16 cellular contexts compared by ENCODE assay signal in the genomic region with DNA sequence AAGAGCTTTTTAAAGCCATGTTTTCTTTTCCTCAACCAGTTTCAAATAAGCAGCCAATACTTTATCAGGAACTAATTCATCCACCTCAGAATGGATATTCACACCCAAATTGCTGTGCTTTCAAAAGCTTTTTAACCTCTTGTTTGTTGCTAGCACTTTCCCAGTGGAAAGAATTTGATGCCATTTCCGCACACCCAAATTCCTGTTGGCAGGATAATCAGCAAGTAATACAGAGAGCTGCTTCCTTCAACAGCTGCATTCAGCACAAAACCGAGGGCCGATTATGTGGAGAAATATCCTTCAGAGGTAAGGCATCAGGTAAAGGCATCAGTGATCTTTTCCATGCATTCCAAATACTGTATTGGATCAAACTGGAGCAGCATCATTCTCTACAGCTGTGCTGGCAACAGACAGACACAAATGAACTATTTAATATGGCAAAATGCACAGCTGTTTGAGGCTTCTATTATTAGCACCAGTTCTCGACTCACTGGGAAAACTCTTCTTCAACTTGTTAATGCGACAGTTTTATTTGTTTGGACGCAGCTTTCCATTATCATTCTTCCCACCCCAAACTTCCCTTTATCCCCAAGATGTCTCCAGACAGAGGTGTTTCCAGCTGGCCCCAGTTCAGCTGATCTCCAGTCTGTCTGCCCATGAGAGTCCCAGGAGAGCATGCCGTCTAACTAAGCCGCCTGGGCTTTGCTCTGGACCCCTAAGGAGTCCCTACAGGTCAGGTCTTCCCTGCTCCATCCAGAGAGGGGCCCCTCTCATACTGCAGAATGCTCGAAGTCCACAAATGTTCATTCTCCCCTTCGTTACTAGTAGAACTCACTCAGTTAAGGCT. TPM values are rescaled to one million over a fixed set of nuclear protein-coding genes. Genes with fewer than 3 reads are reported as not detected.
A peak's percentile ranks its signal among the peaks of the same experiment; 100 is the strongest.
DNase-seq lines count a peak whose midpoint lies in the region; ATAC-seq, FAIRE-seq and TF ChIP-seq lines count a peak whose summit lies in the region.
"Had no signal": no experiment of that assay in that cellular context is flagged by ENCODE, and none has a peak within 500 bp of the region (broad histone marks: within the 10 kb centered on the region; RNA-seq: fewer than 3 reads in every experiment).

No MANE protein-coding gene starts in this region.

- H3K27ac ChIP-seq in K562 (ENCODE audit: extremely low read depth, low read depth, low read length) = no peak overlapping the region
- H3K27ac ChIP-seq in mesenchymal stem cell (ENCODE audit: low read length, poor library complexity, severe bottlenecking) = no peak overlapping the region
- peak overlapping the region; percentile 68 for H3K27ac ChIP-seq in subcutaneous abdominal adipose tissue (ENCODE audit: low read depth, low read length)
- H3K27ac ChIP-seq: BLaER1 had no signal

- H3K4me3 ChIP-seq in K562 (no peak overlapping the region), mesenchymal stem cell (ENCODE audit: insufficient read depth in 1 of 2, low read depth in 1 of 2, low read length in 2 of 2) (peak overlapping the region in 1 of 2 experiments; percentile 35), subcutaneous abdominal adipose tissue (ENCODE audit: low read depth in 1 of 5, low read length in 5 of 5) (peak overlapping the region in 1 of 5 donors; percentile 18)
- H3K4me3 ChIP-seq: BLaER1 had no signal

- H3K36me3 ChIP-seq in K562 (ENCODE audit: control insufficient read depth, insufficient read depth, low read length) = peaks cover 4% of the 10 kb centered on the region; the same call in 2 of the 3 replicates
- peaks cover 3 to 8% of the 10 kb centered on the region in 2 experiments for H3K36me3 ChIP-seq in mesenchymal stem cell (ENCODE audit: control insufficient read depth in 1 of 2, insufficient read depth in 2 of 2, low read depth in 1 of 2, low read length in 2 of 2)
- H3K36me3 ChIP-seq in subcutaneous abdominal adipose tissue (ENCODE audit: control insufficient read depth in 5 of 5, insufficient read depth in 5 of 5, low read length in 5 of 5) = peaks cover 0 to under 1% (median 0%) of the 10 kb centered on the region in 5 donors

- BruUV-seq in K562 (replicated peaks; lab: Mats Ljungman, UMichigan) = no TSS peak

- peak; percentile 14; the same call in 1 of the 3 replicates for ATAC-seq in K562
- no peak for ATAC-seq in GM21423 (IDR thresholded peaks at IDR 0.05; ENCODE audit: unreplicated experiment)
- ATAC-seq: activated naive CD8-positive, alpha-beta T cell treated with anti-CD3 and anti-CD28 coated beads, Interleukin-2, amount 50 U/mL, for 24 hours; stimulated activated naive CD8-positive, alpha-beta T cell treated with anti-CD3 and anti-CD28 coated beads, Interleukin-15, amount 100 ng/mL, for 72 hours; WTC11 had no signal

- H3K4ac ChIP-seq in mesenchymal stem cell (ENCODE audit: low read depth in 1 of 2, low read length in 2 of 2) = no peak overlapping the region

- H3K4me1 ChIP-seq in K562 (replicated peaks in 1 of 2; ENCODE audit: control insufficient read depth in 2 of 2, insufficient read depth in 2 of 2, low read length in 2 of 2) (peaks cover 5 to 7% of the 10 kb centered on the region in 2 experiments; a peak in 3 of 5 replicates), mesenchymal stem cell (ENCODE audit: control insufficient read depth, insufficient read depth, low read depth, low read length) (peaks cover 12% of the 10 kb centered on the region), subcutaneous abdominal adipose tissue (ENCODE audit: control insufficient read depth in 5 of 5, insufficient read depth in 5 of 5, low read length in 5 of 5) (peaks cover 23 to 72% (median 61%) of the 10 kb centered on the region in 5 donors)

- no peaks in the 10 kb centered on the region for H4K20me1 ChIP-seq in K562 (replicated peaks; ENCODE audit: control insufficient read depth, insufficient read depth, low read length)
- H4K20me1 ChIP-seq: BLaER1 had no signal

- H3K9me1 ChIP-seq in K562 (ENCODE audit: control insufficient read depth, insufficient read depth, low read length) = no peaks in the 10 kb centered on the region

- CTCF ChIA-PET in K562 (lab: Yijun Ruan, JAX; ENCODE audit: low intra/inter-chr PET ratio) = no interaction called here

- H4K91ac ChIP-seq in mesenchymal stem cell (ENCODE audit: low read length) = no peak overlapping the region

- TF ChIP-seq EP300 in K562 (IDR thresholded peaks at IDR 0.05; ENCODE audit: low read length) = no peak

- intact Hi-C loops in K562 (cut with micrococcal nuclease) = no loop called here

- no peak overlapping the region for H2BK5ac ChIP-seq in mesenchymal stem cell (ENCODE audit: low read depth, low read length, poor library complexity, severe bottlenecking)

- H2BK120ac ChIP-seq in mesenchymal stem cell (ENCODE audit: low read depth, low read length) = no peak overlapping the region

- DNase-seq in LHCN-M2 (ENCODE audit: low read depth) (peak; percentile 46), K562 (ENCODE audit: extremely low read depth in 1 of 4, low spot score in 3 of 4) (no peak), mesenchymal stem cell (no peak), SKM-1 treated with dmso at 0.1 percent for 144 hours (lab: John Stamatoyannopoulos, UW; ENCODE audit: unreplicated experiment) (no peak)
- no peak for DNase-seq in activated CD4-positive, CD25-positive, alpha-beta regulatory T cell (lab: John Stamatoyannopoulos, UW)
- DNase-seq: activated naive CD8-positive, alpha-beta T cell treated with anti-CD3 and anti-CD28 coated beads, Interleukin-2, amount 50 U/mL, for 24 hours; activated T-cell treated with anti-CD3 and anti-CD28 coated beads for 4 hours; cerebellar nuclear complex; DND-41; Kasumi-1; NCI-H187; stimulated activated naive CD8-positive, alpha-beta T cell treated with anti-CD3 and anti-CD28 coated beads, Interleukin-15, amount 100 ng/mL, for 72 hours had no signal

- H3K27me3 ChIP-seq in K562 (ENCODE audit: control insufficient read depth in 2 of 2, insufficient read depth in 2 of 2, low read length in 2 of 2) (no peaks in the 10 kb centered on the region), mesenchymal stem cell (ENCODE audit: control insufficient read depth in 1 of 2, insufficient read depth in 1 of 2, low read length in 2 of 2) (no peaks in the 10 kb centered on the region), subcutaneous abdominal adipose tissue (ENCODE audit: control insufficient read depth in 5 of 5, insufficient read depth in 4 of 5, low read length in 5 of 5) (no peaks in the 10 kb centered on the region)
- H3K27me3 ChIP-seq: BLaER1 had no signal

- FAIRE-seq in K562 (lab: Jason Lieb, UNC) = no peak

- 57% methylated on average over 10 of the region's 10 CpGs for WGBS in K562 (ENCODE audit: insufficient coverage, low coverage, missing lambda C conversion rate)
- WGBS in mesenchymal stem cell = 66% methylated on average over 10 of the region's 10 CpGs

- H3K9ac ChIP-seq in K562 (ENCODE audit: insufficient read depth in 1 of 2, low read depth in 2 of 2, low read length in 2 of 2) (no peak overlapping the region), mesenchymal stem cell (ENCODE audit: low read length) (peak overlapping the region; percentile 37), subcutaneous abdominal adipose tissue (ENCODE audit: low read length in 5 of 5) (peak overlapping the region in 1 of 5 donors; percentile 2)
- H3K9ac ChIP-seq: BLaER1 had no signal

- TF ChIP-seq RAD21 in K562 (CRISPR knock-in tag; conservative IDR thresholded peaks at IDR 0.05 in 1 of 2, IDR thresholded peaks at IDR 0.05 in 1 of 2) = no peak

- no peak overlapping the region for H2BK15ac ChIP-seq in mesenchymal stem cell (ENCODE audit: low read depth, poor library complexity, severe bottlenecking)

- no peak for TF ChIP-seq POLR2A in K562 (conservative IDR thresholded peaks at IDR 0.05)

- peaks cover 3% of the 10 kb centered on the region for H3K79me1 ChIP-seq in mesenchymal stem cell (replicated peaks; ENCODE audit: low read length, poor library complexity, severe bottlenecking)

- H2AFZ ChIP-seq in K562 (ENCODE audit: low read depth, low read length) (peak overlapping the region; percentile 43), mesenchymal stem cell (ENCODE audit: low read depth, low read length) (no peak overlapping the region)

- H3K4me2 ChIP-seq in K562 (ENCODE audit: insufficient read depth, low read length) = no peak overlapping the region
- H3K4me2 ChIP-seq in mesenchymal stem cell (ENCODE audit: low read length, poor library complexity, severe bottlenecking) = no peak overlapping the region
- H3K4me2 ChIP-seq: BLaER1 had no signal

- peaks cover 2% of the 10 kb centered on the region; the same call in 2 of the 3 replicates for H3K79me2 ChIP-seq in K562 (ENCODE audit: control insufficient read depth, insufficient read depth, low read length)

- H3K18ac ChIP-seq in mesenchymal stem cell (ENCODE audit: low read depth in 1 of 2, low read length in 2 of 2) = no peak overlapping the region

- H4K8ac ChIP-seq in mesenchymal stem cell (ENCODE audit: low read length) = no peak overlapping the region

- no peak overlapping the region for H3K23ac ChIP-seq in mesenchymal stem cell (ENCODE audit: low read length in 2 of 2)

- peaks cover 4% of the 10 kb centered on the region for H3K9me3 ChIP-seq in K562 (replicated peaks; ENCODE audit: control insufficient read depth, insufficient read depth, low read depth, low read length)
- peaks cover 6% of the 10 kb centered on the region for H3K9me3 ChIP-seq in mesenchymal stem cell (ENCODE audit: control insufficient read depth, low read length)
- H3K9me3 ChIP-seq in subcutaneous abdominal adipose tissue (ENCODE audit: control insufficient read depth in 5 of 5, low read length in 5 of 5) = peaks cover 0 to 4% (median 0%) of the 10 kb centered on the region in 5 donors

- H3K14ac ChIP-seq in mesenchymal stem cell (ENCODE audit: low read length in 2 of 2) = no peak overlapping the region

- POLR2A ChIA-PET in K562 (lab: Yijun Ruan, JAX) = interaction anchor here (0.6 to 1.0 kb wide), 8 partner anchors 13 to 1470 kb away, joined by 3 read pairs; no protein-coding TSS in a partner anchor

- peak overlapping the region; percentile 62 for H2AK5ac ChIP-seq in mesenchymal stem cell (ENCODE audit: low read length, severe bottlenecking)

- TF ChIP-seq CTCF in K562 (IDR thresholded peaks at IDR 0.05 in 2 of 3, conservative IDR thresholded peaks at IDR 0.05 in 1 of 3; ENCODE audit: insufficient read depth in 2 of 3, low read depth in 1 of 3, low read length in 3 of 3) = no peak

- H2BK12ac ChIP-seq in mesenchymal stem cell (ENCODE audit: low read length in 2 of 2) = peak overlapping the region in 1 of 2 experiments; percentile 47

- in situ Hi-C loops in K562 (cut with MboI) = no loop called here

RNA-seq across cellular contexts. Expression of a gene that starts 22.2 kb away (rescaled TPM):
- 179 and 197 TPM in 2 replicates for total RNA-seq in LHCN-M2 (2014; rRNA removed)
- polyA plus RNA-seq in LHCN-M2 (2012) = 146 TPM
- total RNA-seq in K562 (2011; cell fraction: chromatin; rRNA removed; ENCODE audit: low replicate concordance) = 73.7 and 86.6 TPM in 2 replicates
- 95.9 and 106 TPM in 2 replicates for total RNA-seq in K562 (2011; cell fraction: nucleolus; rRNA removed)
- 91.3 and 109 TPM in 2 replicates for total RNA-seq in K562 (2011; cell fraction: nucleoplasm; rRNA removed)
- total RNA-seq in K562 (2014; rRNA removed) = 56.1 and 59.2 TPM in 2 replicates
- 34.4 and 37.9 TPM in 2 replicates for total RNA-seq in K562 (2014; rRNA removed; fragmentation: Illumina TruSeq; extraction: Trizol)
- total RNA-seq in K562 (2015; rRNA removed; fragmentation: Illumina TruSeq; extraction: Trizol) = 49.0 and 50.9 TPM in 2 replicates
- 71.7 and 82.7 TPM in 2 replicates for total RNA-seq in K562 (2021)
- polyA plus RNA-seq in K562 (2011; rRNA removed) = 42.9 and 52.4 TPM in 2 replicates
- polyA plus RNA-seq in K562 (2011; cell fraction: cytosol; rRNA removed) = 63.9 and 119 TPM in 2 replicates
- polyA plus RNA-seq in K562 (2011; cell fraction: nucleus; rRNA removed) = 59.1 and 67.4 TPM in 2 replicates
- 75.0 and 92.9 TPM in 2 replicates for polyA plus RNA-seq in K562 (2012)
- polyA plus RNA-seq in K562 (2014; fragmentation: Illumina TruSeq; extraction: Trizol) = 44.5 and 50.6 TPM in 2 replicates
- polyA plus RNA-seq in K562 (2014; fragmentation: Nextera tagmentation; extraction: Ambion mirVana) = 1 to 10 TPM; 3.9 to 5.1 TPM
- polyA plus RNA-seq in K562 (2014; rRNA removed) = 64.2 and 72.6 TPM in 2 replicates
- 36.0 and 42.1 TPM in 2 replicates for polyA minus RNA-seq in K562 (2011; rRNA and poly(A)+ RNA removed)
- polyA minus RNA-seq in K562 (2011; cell fraction: cytosol; rRNA and poly(A)+ RNA removed) = 40.6 and 47.7 TPM in 2 replicates
- 18.3 and 30.5 TPM in 2 replicates for polyA minus RNA-seq in K562 (2011; cell fraction: nucleus; rRNA and poly(A)+ RNA removed)
- 103 TPM for polyA plus RNA-seq in mesenchymal stem cell (2013, experiment 1 of 2)
- polyA plus RNA-seq in mesenchymal stem cell (2013, experiment 2 of 2) = 105 TPM

RNA-seq across cellular contexts. Expression of a gene that starts 36.2 kb away (rescaled TPM):
- total RNA-seq in LHCN-M2 (2014; rRNA removed) (17.3 and 18.0 TPM in 2 replicates), K562 (2014; rRNA removed) (18.9 and 22.2 TPM in 2 replicates), K562 (2014; rRNA removed; fragmentation: Illumina TruSeq; extraction: Trizol) (32.8 and 33.9 TPM in 2 replicates), K562 (2015; rRNA removed; fragmentation: Illumina TruSeq; extraction: Trizol) (25.8 and 28.8 TPM in 2 replicates), K562 (2021) (22.9 and 24.0 TPM in 2 replicates)
- 8.3 TPM for polyA plus RNA-seq in LHCN-M2 (2012)
- total RNA-seq in K562 (2011; cell fraction: chromatin; rRNA removed; ENCODE audit: low replicate concordance) = 20.6 and 74.4 TPM in 2 replicates
- total RNA-seq in K562 (2011; cell fraction: nucleolus; rRNA removed) = 10.7 and 15.1 TPM in 2 replicates
- total RNA-seq in K562 (2011; cell fraction: nucleoplasm; rRNA removed) = 20.2 and 22.8 TPM in 2 replicates
- polyA plus RNA-seq in K562 (2011; rRNA removed) (37.5 and 38.6 TPM in 2 replicates), K562 (2014; fragmentation: Illumina TruSeq; extraction: Trizol) (21.6 and 25.0 TPM in 2 replicates), K562 (2014; fragmentation: Nextera tagmentation; extraction: Ambion mirVana) (10 to 100 TPM; 12.2 to 18.1 TPM), K562 (2014; rRNA removed) (19.2 and 32.9 TPM in 2 replicates)
- polyA plus RNA-seq in K562 (2011; cell fraction: cytosol; rRNA removed) = 4.0 and 9.8 TPM in 2 replicates
- 41.6 and 58.9 TPM in 2 replicates for polyA plus RNA-seq in K562 (2011; cell fraction: nucleus; rRNA removed)
- 22.2 and 23.9 TPM in 2 replicates for polyA plus RNA-seq in K562 (2012)
- 45.8 and 63.5 TPM in 2 replicates for polyA minus RNA-seq in K562 (2011; rRNA and poly(A)+ RNA removed)
- polyA minus RNA-seq in K562 (2011; cell fraction: cytosol; rRNA and poly(A)+ RNA removed) = 13.9 and 14.1 TPM in 2 replicates
- polyA minus RNA-seq in K562 (2011; cell fraction: nucleus; rRNA and poly(A)+ RNA removed) = 17.5 and 36.4 TPM in 2 replicates
- 11.2 TPM for polyA plus RNA-seq in mesenchymal stem cell (2013, experiment 1 of 2)
- polyA plus RNA-seq in mesenchymal stem cell (2013, experiment 2 of 2) = 10.5 TPM
